ENCODE assay signal across 8 cellular contexts in the genomic region with DNA sequence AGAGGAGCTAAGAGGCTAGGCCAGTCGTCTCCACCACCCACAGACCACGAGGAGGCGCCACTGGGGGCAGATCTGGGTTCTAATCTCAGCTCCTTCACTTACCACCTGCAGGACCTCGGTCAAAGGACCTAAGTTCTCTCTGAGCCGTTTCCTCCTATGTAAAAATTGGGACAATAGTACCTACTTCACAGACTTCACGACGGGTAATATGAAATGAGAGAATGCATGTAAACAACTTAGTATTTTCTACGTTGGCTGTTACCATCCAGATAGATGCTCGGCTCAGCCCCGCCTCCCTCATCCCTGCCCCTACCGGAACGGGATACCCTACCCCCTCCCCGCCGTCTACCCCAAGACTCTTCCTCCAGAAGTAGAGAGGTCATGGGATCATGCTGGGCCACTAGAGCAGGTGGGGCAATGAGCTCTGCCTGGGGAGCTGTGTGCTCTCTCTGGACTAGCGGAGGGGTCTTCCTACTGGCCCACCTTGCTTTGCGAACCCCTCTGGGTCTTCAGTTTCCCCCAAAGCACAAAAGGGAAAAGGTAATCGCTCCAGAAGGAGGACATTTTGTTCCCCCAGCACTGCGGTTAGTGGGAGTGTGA. TPM values are rescaled to one million over a fixed set of nuclear protein-coding genes. Genes with fewer than 3 reads are reported as not detected.
DNase-seq lines count a peak whose midpoint lies in the region; ATAC-seq and TF ChIP-seq lines count a peak whose summit lies in the region.

No MANE protein-coding gene starts in this region.

- H3K27me3 ChIP-seq in MM.1S (replicated peaks; ENCODE audit: insufficient read depth, low read length): no peaks in the 10 kb centered on the region
- no peaks in the 10 kb centered on the region for H3K27me3 ChIP-seq in endocrine pancreas (ENCODE audit: control insufficient read depth, insufficient read depth, low read length)

- intact Hi-C loops in activated CD4-positive, alpha-beta memory T cell treated with anti-CD3 and anti-CD28 coated beads for 36 hours (cut with micrococcal nuclease): loop anchor here (1.0 to 10.0 kb wide), 2 partner anchors 133 to 313 kb away; a partner anchor contains a TSS
- intact Hi-C loops in mucosa of descending colon (cut with DNase I, micrococcal nuclease): no loop called here

- peak overlapping the region; percentile 94 for H3K9ac ChIP-seq in MM.1S (ENCODE audit: low read length)
- peak overlapping the region; percentile 96 for H3K9ac ChIP-seq in endocrine pancreas (ENCODE audit: control insufficient read depth, insufficient read depth, low read length)

- peak; percentile 45 for DNase-seq in Daoy (ENCODE audit: low read depth)
- DNase-seq in MM.1S: peak; percentile 80
- DNase-seq in activated CD4-positive, alpha-beta memory T cell treated with anti-CD3 and anti-CD28 coated beads for 36 hours: peak; percentile 83
- DNase-seq in mucosa of descending colon: peak; percentile 64 to 69 (median 66)
- DNase-seq in stimulated activated naive CD4-positive, alpha-beta T cell (lab: John Stamatoyannopoulos, UW): peak in 4 of 6 experiments; percentile 17 to 45 (median 30)
- no peak for DNase-seq in DMS79 treated with DMSO at 0.1 percent for 48 hours (lab: John Stamatoyannopoulos, UW)

- H3F3A ChIP-seq in MM.1S (ENCODE audit: insufficient read depth, low read length): peaks cover 63% of the 10 kb centered on the region

- CTCF ChIA-PET in activated CD4-positive, alpha-beta memory T cell treated with anti-CD3 and anti-CD28 coated beads for 36 hours (lab: Charles Lee): interaction anchor here (0.6 to 15.1 kb wide), 29 partner anchors 10 to 468 kb away, joined by 3 to 197 read pairs (median 5); a partner anchor contains a TSS

- POLR2A ChIA-PET in activated CD4-positive, alpha-beta memory T cell treated with anti-CD3 and anti-CD28 coated beads for 36 hours (lab: Charles Lee): interaction anchor here (1.0 to 7.4 kb wide), 7 partner anchors 10 to 131 kb away, joined by 3 to 103 read pairs (median 6); a partner anchor contains a TSS

- H3K79me2 ChIP-seq in MM.1S (ENCODE audit: low read length): peaks cover 47% of the 10 kb centered on the region

- H3K4me3 ChIP-seq in MM.1S (ENCODE audit: low read length) (peak overlapping the region; percentile 95), endocrine pancreas (ENCODE audit: control insufficient read depth, insufficient read depth, low read length) (peak overlapping the region; percentile 76), mucosa of descending colon (peak overlapping the region; percentile 30)

- H2AFZ ChIP-seq in MM.1S (ENCODE audit: low read length): peak overlapping the region; percentile 46

- TF ChIP-seq CTCF in MM.1S (IDR thresholded peaks at IDR 0.05; ENCODE audit: low read length) (peak; percentile 69), mucosa of descending colon (IDR thresholded peaks at IDR 0.05) (peak; percentile 12)

- peaks cover 75% of the 10 kb centered on the region for H3K4me1 ChIP-seq in MM.1S (ENCODE audit: low read length)
- H3K4me1 ChIP-seq in endocrine pancreas (ENCODE audit: control insufficient read depth, insufficient read depth, low read length): peaks cover 5% of the 10 kb centered on the region
- H3K4me1 ChIP-seq in mucosa of descending colon (ENCODE audit: low read depth): peaks cover 10% of the 10 kb centered on the region

- H3K4me2 ChIP-seq in MM.1S (ENCODE audit: low read depth, low read length): peak overlapping the region; percentile 85

- H3K27ac Mint-ChIP-seq in activated CD4-positive, alpha-beta memory T cell treated with anti-CD3 and anti-CD28 coated beads for 36 hours: peak overlapping the region; percentile 86

- no peaks in the 10 kb centered on the region for H4K20me1 ChIP-seq in MM.1S (ENCODE audit: insufficient read depth, low read length)

- H3K4me3 Mint-ChIP-seq in activated CD4-positive, alpha-beta memory T cell treated with anti-CD3 and anti-CD28 coated beads for 36 hours: peak overlapping the region; percentile 81

- H3K9me3 Mint-ChIP-seq in activated CD4-positive, alpha-beta memory T cell treated with anti-CD3 and anti-CD28 coated beads for 36 hours: no peaks in the 10 kb centered on the region

- H3K27ac ChIP-seq in MM.1S (ENCODE audit: low read length): peak overlapping the region; percentile 80

- H3K4me1 Mint-ChIP-seq in activated CD4-positive, alpha-beta memory T cell treated with anti-CD3 and anti-CD28 coated beads for 36 hours (ENCODE audit: low read depth): peaks cover 69% of the 10 kb centered on the region

- no peaks in the 10 kb centered on the region for H3K9me3 ChIP-seq in MM.1S (replicated peaks; ENCODE audit: insufficient read depth, low read length)
- H3K9me3 ChIP-seq in endocrine pancreas (ENCODE audit: control insufficient read depth, low read length): no peaks in the 10 kb centered on the region
- no peaks in the 10 kb centered on the region for H3K9me3 ChIP-seq in mucosa of descending colon

- peaks cover 26% of the 10 kb centered on the region for H3K36me3 Mint-ChIP-seq in activated CD4-positive, alpha-beta memory T cell treated with anti-CD3 and anti-CD28 coated beads for 36 hours

- H3K36me3 ChIP-seq in MM.1S (replicated peaks; ENCODE audit: insufficient read depth, low read length) (no peaks in the 10 kb centered on the region), endocrine pancreas (ENCODE audit: control insufficient read depth, insufficient read depth, low read length) (no peaks in the 10 kb centered on the region), mucosa of descending colon (ENCODE audit: low read depth) (no peaks in the 10 kb centered on the region)

- H3K27me3 Mint-ChIP-seq in activated CD4-positive, alpha-beta memory T cell treated with anti-CD3 and anti-CD28 coated beads for 36 hours: no peaks in the 10 kb centered on the region

- H3K9me2 ChIP-seq in MM.1S (replicated peaks; ENCODE audit: insufficient read depth, low read length): no peaks in the 10 kb centered on the region

- peak; percentile 55 for ATAC-seq in mucosa of descending colon
- ATAC-seq in GM19324 (IDR thresholded peaks at IDR 0.05; ENCODE audit: low FRiP score, unreplicated experiment): no peak

RNA-seq across cellular contexts. Expression of a gene that starts 0.5 kb away (rescaled TPM):
- total RNA-seq in Daoy (2014; rRNA removed; shearing (Covaris generic)): 43.5 and 68.6 TPM in 2 replicates
- 10 to 100 TPM; 55.8 to 56.6 TPM for total RNA-seq in activated CD4-positive, alpha-beta memory T cell treated with anti-CD3 and anti-CD28 coated beads for 36 hours
- total RNA-seq in mucosa of descending colon: 10 to 100 TPM in 2 of 3 donors, 1 to 10 TPM in 1; 10.0 to 29.4 (median 25.3) TPM

RNA-seq across cellular contexts. Expression of a gene that starts 43.4 kb away (rescaled TPM):
- total RNA-seq in Daoy (2014; rRNA removed; shearing (Covaris generic)): 80.7 and 90.4 TPM in 2 replicates
- 10 to 100 TPM; 34.6 to 39.5 TPM for total RNA-seq in activated CD4-positive, alpha-beta memory T cell treated with anti-CD3 and anti-CD28 coated beads for 36 hours
- total RNA-seq in mucosa of descending colon: 10 to 100 TPM; 63.5 to 69.1 (median 67.9) TPM

RNA-seq across cellular contexts. Expression of a gene that starts 54.3 kb away (rescaled TPM):
- 0.03 TPM in 1 of 2 replicates, not detected in the other for total RNA-seq in Daoy (2014; rRNA removed; shearing (Covaris generic))
- 1 to 10 TPM; 1.7 to 2.6 TPM for total RNA-seq in activated CD4-positive, alpha-beta memory T cell treated with anti-CD3 and anti-CD28 coated beads for 36 hours
- 1 to 10 TPM; 1.2 to 3.2 (median 2.2) TPM for total RNA-seq in mucosa of descending colon

Comparison
In these comparisons a context has a peak if more than half of its experiments do, and no peak if none do; other contexts are left out.
1. H3K4me3 ChIP-seq: peak in every context shown above with its lines; median percentile 95 in MM.1S; 76 in endocrine pancreas; 30 in mucosa of descending colon.